Comparison of ENCODE assay signal across 13 cellular contexts in the genomic region with DNA sequence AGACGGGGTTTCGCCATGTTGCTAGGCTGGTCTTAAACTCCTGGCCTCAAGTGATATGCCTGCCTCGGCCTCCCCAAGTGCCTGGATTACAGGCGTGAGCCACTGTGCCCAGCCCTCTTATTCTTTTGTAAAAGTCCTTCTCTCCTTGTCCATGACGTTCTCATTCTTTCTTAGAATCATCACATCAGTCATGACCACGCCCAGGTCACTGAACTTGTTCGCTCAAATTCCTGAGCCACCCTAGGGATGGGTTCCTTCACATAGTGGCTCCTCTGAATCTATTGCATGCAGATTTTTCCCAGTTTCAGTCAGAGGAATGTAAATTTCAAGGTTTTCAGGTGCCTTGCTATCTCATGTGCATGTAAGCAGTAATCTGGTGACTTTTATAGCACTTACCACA. TPM values are rescaled to one million over a fixed set of nuclear protein-coding genes. Genes with fewer than 3 reads are reported as not detected.
DNase-seq lines count a peak whose midpoint lies in the region; ATAC-seq lines count a peak whose summit lies in the region.
"Had no signal": no experiment of that assay in that cellular context is flagged by ENCODE, and none has a peak within 500 bp of the region (broad histone marks: within the 10 kb centered on the region; RNA-seq: fewer than 3 reads in every experiment).

No MANE protein-coding gene starts in this region.

- H3K27ac ChIP-seq in subcutaneous abdominal adipose tissue (ENCODE audit: low read depth, low read length) = peak overlapping the region; percentile 21
- H3K27ac ChIP-seq: 22Rv1 had no signal

- POLR2A ChIA-PET in activated CD4-positive, alpha-beta T cell treated with anti-CD3 and anti-CD28 coated beads for 36 hours (lab: Charles Lee) = interaction anchor here (0.6 to 1.0 kb wide), 2 partner anchors 10 to 31 kb away, joined by 3 read pairs; no protein-coding TSS in a partner anchor
- POLR2A ChIA-PET in activated CD8-positive, alpha-beta T cell treated with anti-CD3 and anti-CD28 coated beads, Interleukin-2, amount 10 ng/mL, durations not matched to agents 7 days and 5 days (lab: Charles Lee) = interaction anchor here (2.6 to 2.9 kb wide), 2 partner anchors 13 kb away, joined by 12 to 14 read pairs; no protein-coding TSS in a partner anchor

- peaks cover 71% of the 10 kb centered on the region for H3K4me1 Mint-ChIP-seq in activated CD4-positive, alpha-beta T cell treated with anti-CD3 and anti-CD28 coated beads for 36 hours
- peaks cover 47% of the 10 kb centered on the region for H3K4me1 Mint-ChIP-seq in T-helper 17 cell
- peaks cover 28% of the 10 kb centered on the region for H3K4me1 Mint-ChIP-seq in activated CD8-positive, alpha-beta T cell treated with anti-CD3 and anti-CD28 coated beads, Interleukin-2, amount 10 ng/mL, durations not matched to agents 7 days and 5 days (ENCODE audit: low read depth)

- no peak overlapping the region for H3K4me3 ChIP-seq in subcutaneous abdominal adipose tissue (ENCODE audit: low read depth in 1 of 5, low read length in 5 of 5)
- H3K4me3 ChIP-seq: lung had no signal

- no peaks in the 10 kb centered on the region for H3K27me3 ChIP-seq in subcutaneous abdominal adipose tissue (ENCODE audit: control insufficient read depth in 5 of 5, insufficient read depth in 4 of 5, low read length in 5 of 5)

- peaks cover 3% of the 10 kb centered on the region for H3K9me3 Mint-ChIP-seq in activated CD4-positive, alpha-beta T cell treated with anti-CD3 and anti-CD28 coated beads for 36 hours (ENCODE audit: low read depth)
- no peaks in the 10 kb centered on the region for H3K9me3 Mint-ChIP-seq in activated CD8-positive, alpha-beta T cell treated with anti-CD3 and anti-CD28 coated beads, Interleukin-2, amount 10 ng/mL, durations not matched to agents 7 days and 5 days (ENCODE audit: insufficient read depth)

- no peak overlapping the region for H3K4me3 Mint-ChIP-seq in activated CD4-positive, alpha-beta T cell treated with anti-CD3 and anti-CD28 coated beads for 36 hours
- peak overlapping the region; percentile 9 for H3K4me3 Mint-ChIP-seq in T-helper 17 cell
- no peak overlapping the region for H3K4me3 Mint-ChIP-seq in activated CD8-positive, alpha-beta T cell treated with anti-CD3 and anti-CD28 coated beads, Interleukin-2, amount 10 ng/mL, durations not matched to agents 7 days and 5 days

- peaks cover 2 to 62% (median 28%) of the 10 kb centered on the region in 5 donors for H3K4me1 ChIP-seq in subcutaneous abdominal adipose tissue (ENCODE audit: control insufficient read depth in 5 of 5, insufficient read depth in 5 of 5, low read length in 5 of 5)

- intact Hi-C loops in activated CD4-positive, alpha-beta T cell treated with anti-CD3 and anti-CD28 coated beads for 36 hours (cut with DNase I, micrococcal nuclease) = loop anchor here in 1 of 2 experiments (5.0 kb wide), 1 partner anchor 37 kb away; no protein-coding TSS in a partner anchor

- CTCF ChIA-PET in activated CD4-positive, alpha-beta T cell treated with anti-CD3 and anti-CD28 coated beads for 36 hours (lab: Charles Lee) = interaction anchor here (1.4 kb wide), 2 partner anchors 10 to 15 kb away, joined by 3 to 4 read pairs; partner anchors contain the start of gene JADE1
- CTCF ChIA-PET in activated CD8-positive, alpha-beta T cell treated with anti-CD3 and anti-CD28 coated beads, Interleukin-2, amount 10 ng/mL, durations not matched to agents 7 days and 5 days (lab: Charles Lee) = interaction anchor here (1.0 kb wide), 1 partner anchor 12 kb away, joined by 4 read pairs; no protein-coding TSS in a partner anchor

- H3K27ac Mint-ChIP-seq in activated CD4-positive, alpha-beta T cell treated with anti-CD3 and anti-CD28 coated beads for 36 hours = peak overlapping the region; percentile 69
- peak overlapping the region; percentile 8 for H3K27ac Mint-ChIP-seq in T-helper 17 cell
- no peak overlapping the region for H3K27ac Mint-ChIP-seq in activated CD8-positive, alpha-beta T cell treated with anti-CD3 and anti-CD28 coated beads, Interleukin-2, amount 10 ng/mL, durations not matched to agents 7 days and 5 days

- no peaks in the 10 kb centered on the region for H3K27me3 Mint-ChIP-seq in activated CD4-positive, alpha-beta T cell treated with anti-CD3 and anti-CD28 coated beads for 36 hours
- H3K27me3 Mint-ChIP-seq in T-helper 17 cell = no peaks in the 10 kb centered on the region
- no peaks in the 10 kb centered on the region for H3K27me3 Mint-ChIP-seq in activated CD8-positive, alpha-beta T cell treated with anti-CD3 and anti-CD28 coated beads, Interleukin-2, amount 10 ng/mL, durations not matched to agents 7 days and 5 days (ENCODE audit: low read depth)

- H3K36me3 Mint-ChIP-seq in activated CD4-positive, alpha-beta T cell treated with anti-CD3 and anti-CD28 coated beads for 36 hours (ENCODE audit: low read depth) = peaks cover 38% of the 10 kb centered on the region
- peaks cover 3% of the 10 kb centered on the region for H3K36me3 Mint-ChIP-seq in T-helper 17 cell (ENCODE audit: low read depth)
- peaks cover 27% of the 10 kb centered on the region for H3K36me3 Mint-ChIP-seq in activated CD8-positive, alpha-beta T cell treated with anti-CD3 and anti-CD28 coated beads, Interleukin-2, amount 10 ng/mL, durations not matched to agents 7 days and 5 days (ENCODE audit: low read depth)

- H3K36me3 ChIP-seq in subcutaneous abdominal adipose tissue (ENCODE audit: control insufficient read depth in 5 of 5, insufficient read depth in 5 of 5, low read length in 5 of 5) = no peaks in the 10 kb centered on the region

- ATAC-seq in activated CD4-positive, alpha-beta T cell treated with anti-CD3 and anti-CD28 coated beads for 36 hours = no peak
- ATAC-seq in T-helper 17 cell = no peak
- no peak for ATAC-seq in activated CD8-positive, alpha-beta T cell treated with anti-CD3 and anti-CD28 coated beads, Interleukin-2, amount 10 ng/mL, durations not matched to agents 7 days and 5 days
- ATAC-seq in HG02623 (IDR thresholded peaks at IDR 0.05; ENCODE audit: unreplicated experiment) = no peak

- H3K9ac ChIP-seq in subcutaneous abdominal adipose tissue (ENCODE audit: low read length in 5 of 5) = no peak overlapping the region

- H3K9me3 ChIP-seq in T-helper 17 cell (ENCODE audit: control insufficient read depth, low read length, poor library complexity, severe bottlenecking) (no peaks in the 10 kb centered on the region), subcutaneous abdominal adipose tissue (ENCODE audit: control insufficient read depth in 5 of 5, low read length in 5 of 5) (no peaks in the 10 kb centered on the region)

- DNase-seq in activated CD4-positive, alpha-beta T cell treated with anti-CD3 and anti-CD28 coated beads for 36 hours = no peak
- no peak for DNase-seq in activated CD4-positive, alpha-beta T cell treated with anti-CD3 and anti-CD28 coated beads, Interleukin-2, amount 50 U/mL, for 1 hour
- no peak for DNase-seq in T-helper 17 cell
- peak; percentile 41 for DNase-seq in iris pigment epithelial cell (ENCODE audit: low read depth)
- no peak for DNase-seq in activated CD8-positive, alpha-beta T cell treated with anti-CD3 and anti-CD28 coated beads, Interleukin-2, amount 10 ng/mL, durations not matched to agents 7 days and 5 days
- no peak for DNase-seq in D341Med (ENCODE audit: low spot score)
- DNase-seq: cerebellar nuclear complex, NCI-H2107, RPMI8226 had no signal

RNA-seq across cellular contexts. Expression of gene JADE1, which starts 15.7 kb away (rescaled TPM):
- total RNA-seq in activated CD4-positive, alpha-beta T cell treated with anti-CD3 and anti-CD28 coated beads for 36 hours = 10 to 100 TPM; 25.5 to 28.4 TPM
- total RNA-seq in T-helper 17 cell = 10 to 100 TPM; 38.0 to 53.1 TPM
- 10 to 100 TPM; 33.5 to 36.0 TPM for total RNA-seq in activated CD8-positive, alpha-beta T cell treated with anti-CD3 and anti-CD28 coated beads, Interleukin-2, amount 10 ng/mL, durations not matched to agents 7 days and 5 days
